Comparison of ENCODE assay signal across 8 cellular contexts in the genomic region with DNA sequence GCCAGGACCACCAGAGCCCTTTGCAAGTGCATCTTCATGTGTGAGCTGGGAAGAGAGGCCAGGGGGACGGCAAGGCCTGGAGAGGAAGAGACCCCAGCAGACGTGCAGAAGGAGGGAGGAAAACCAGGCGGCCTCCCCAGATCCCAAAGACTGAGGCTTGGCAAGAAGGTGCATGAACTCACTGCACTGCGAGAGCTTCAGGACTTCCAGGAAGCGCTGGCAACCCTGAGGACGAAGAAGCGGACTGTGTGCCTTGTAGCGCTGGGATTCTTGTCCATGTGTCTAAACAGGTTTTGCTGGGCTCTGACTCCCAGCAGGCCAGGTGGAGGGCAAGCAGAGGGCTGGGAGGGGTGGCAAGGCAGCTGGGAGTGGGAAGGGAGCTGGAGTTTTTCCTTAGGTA. TPM values are rescaled to one million over a fixed set of nuclear protein-coding genes. Genes with fewer than 3 reads are reported as not detected.
DNase-seq lines count a peak whose midpoint lies in the region; ATAC-seq and TF ChIP-seq lines count a peak whose summit lies in the region.

No MANE protein-coding gene starts in this region.

- CTCF ChIA-PET in activated naive CD4-positive, alpha-beta T cell treated with anti-CD3 and anti-CD28 coated beads, Interleukin-2, amount 10 ng/mL, durations not matched to agents 7 days and 5 days (lab: Charles Lee) = interaction anchor here (1.3 to 8.5 kb wide), 4 partner anchors 74 to 327 kb away, joined by 3 to 131 read pairs (median 46); no protein-coding TSS in a partner anchor

- H2BK15ac ChIP-seq in mesenchymal stem cell (ENCODE audit: low read depth, poor library complexity, severe bottlenecking) = no peak overlapping the region

- H3K9me3 Mint-ChIP-seq in activated naive CD4-positive, alpha-beta T cell treated with anti-CD3 and anti-CD28 coated beads, Interleukin-2, amount 10 ng/mL, durations not matched to agents 7 days and 5 days = no peaks in the 10 kb centered on the region
- no peaks in the 10 kb centered on the region for H3K9me3 Mint-ChIP-seq in brain

- peak overlapping the region; percentile 82 for H2AK5ac ChIP-seq in mesenchymal stem cell (ENCODE audit: low read length, severe bottlenecking)

- no peak for TF ChIP-seq EP300 in upper lobe of left lung (IDR thresholded peaks at IDR 0.05)

- H3K27ac Mint-ChIP-seq in activated naive CD4-positive, alpha-beta T cell treated with anti-CD3 and anti-CD28 coated beads, Interleukin-2, amount 10 ng/mL, durations not matched to agents 7 days and 5 days = peak overlapping the region; percentile 49
- peak overlapping the region; percentile 77 to 97 (median 91) for H3K27ac Mint-ChIP-seq in brain

- H3K27ac ChIP-seq in mesenchymal stem cell (ENCODE audit: low read length, poor library complexity, severe bottlenecking) (no peak overlapping the region), upper lobe of left lung (peak overlapping the region in 3 of 4 donors; percentile 87 to 95 (median 93))
- no peak overlapping the region for H3K27ac ChIP-seq in effector memory CD4-positive, alpha-beta T cell (ENCODE audit: insufficient read depth, low read length, poor library complexity, severe bottlenecking)

- no peaks in the 10 kb centered on the region for H3K27me3 ChIP-seq in mesenchymal stem cell (ENCODE audit: control insufficient read depth in 1 of 2, insufficient read depth in 1 of 2, low read length in 2 of 2)
- no peaks in the 10 kb centered on the region for H3K27me3 ChIP-seq in upper lobe of left lung
- no peaks in the 10 kb centered on the region for H3K27me3 ChIP-seq in effector memory CD4-positive, alpha-beta T cell (replicated peaks; ENCODE audit: control insufficient read depth, insufficient read depth, low read length, poor library complexity, severe bottlenecking)

- no peak overlapping the region for H3K14ac ChIP-seq in mesenchymal stem cell (ENCODE audit: low read length in 2 of 2)

- H3K23ac ChIP-seq in mesenchymal stem cell (ENCODE audit: low read length in 2 of 2) = no peak overlapping the region

- peak overlapping the region in 1 of 2 experiments; percentile 63 for H2BK12ac ChIP-seq in mesenchymal stem cell (ENCODE audit: low read length in 2 of 2)

- peak overlapping the region; percentile 90 for H3K9ac ChIP-seq in mesenchymal stem cell (ENCODE audit: low read length)

- in situ Hi-C loops in G401 (cut with HindIII; ENCODE audit: low sequenced_read_pairs) = loop anchor here (25.0 kb wide), 1 partner anchor 269 kb away; no protein-coding TSS in a partner anchor

- H3K9me3 ChIP-seq in mesenchymal stem cell (ENCODE audit: control insufficient read depth, low read length) = no peaks in the 10 kb centered on the region
- H3K9me3 ChIP-seq in upper lobe of left lung = no peaks in the 10 kb centered on the region
- H3K9me3 ChIP-seq in effector memory CD4-positive, alpha-beta T cell (ENCODE audit: control insufficient read depth, low read length) = no peaks in the 10 kb centered on the region

- H4K8ac ChIP-seq in mesenchymal stem cell (ENCODE audit: low read length) = no peak overlapping the region

- no peak overlapping the region for H4K91ac ChIP-seq in mesenchymal stem cell (ENCODE audit: low read length)

- TF ChIP-seq POLR2A in upper lobe of left lung (IDR thresholded peaks at IDR 0.05) = no peak

- peaks cover 39% of the 10 kb centered on the region for H3K4me1 Mint-ChIP-seq in activated naive CD4-positive, alpha-beta T cell treated with anti-CD3 and anti-CD28 coated beads, Interleukin-2, amount 10 ng/mL, durations not matched to agents 7 days and 5 days
- H3K4me1 Mint-ChIP-seq in brain = peaks cover 76% of the 10 kb centered on the region

- peak overlapping the region; percentile 70 for H3K4me3 Mint-ChIP-seq in activated naive CD4-positive, alpha-beta T cell treated with anti-CD3 and anti-CD28 coated beads, Interleukin-2, amount 10 ng/mL, durations not matched to agents 7 days and 5 days
- peak overlapping the region; percentile 83 to 93 (median 88) for H3K4me3 Mint-ChIP-seq in brain

- H3K4me1 ChIP-seq in mesenchymal stem cell (ENCODE audit: control insufficient read depth, insufficient read depth, low read depth, low read length) (peaks cover 34% of the 10 kb centered on the region), upper lobe of left lung (peaks cover 30 to 58% (median 34%) of the 10 kb centered on the region in 4 donors)
- H3K4me1 ChIP-seq in effector memory CD4-positive, alpha-beta T cell (ENCODE audit: control insufficient read depth, insufficient read depth, low read length, poor library complexity, severe bottlenecking) = peaks cover 10% of the 10 kb centered on the region

- peak overlapping the region in 1 of 2 experiments; percentile 52 for H3K4ac ChIP-seq in mesenchymal stem cell (ENCODE audit: low read depth in 1 of 2, low read length in 2 of 2)

- ATAC-seq in upper lobe of left lung (ENCODE audit: low FRiP score in 2 of 2) = no peak

- peaks cover 24% of the 10 kb centered on the region for H3K79me1 ChIP-seq in mesenchymal stem cell (replicated peaks; ENCODE audit: low read length, poor library complexity, severe bottlenecking)

- H3K4me3 ChIP-seq in mesenchymal stem cell (ENCODE audit: insufficient read depth in 1 of 2, low read depth in 1 of 2, low read length in 2 of 2) (peak overlapping the region in 1 of 2 experiments; percentile 78), upper lobe of left lung (peak overlapping the region in 3 of 4 donors; percentile 70 to 82 (median 73))
- no peak overlapping the region for H3K4me3 ChIP-seq in effector memory CD4-positive, alpha-beta T cell (ENCODE audit: insufficient read depth, low read depth, low read length, poor library complexity, severe bottlenecking)

- H3K36me3 Mint-ChIP-seq in activated naive CD4-positive, alpha-beta T cell treated with anti-CD3 and anti-CD28 coated beads, Interleukin-2, amount 10 ng/mL, durations not matched to agents 7 days and 5 days = no peaks in the 10 kb centered on the region
- H3K36me3 Mint-ChIP-seq in brain = peaks cover 4% of the 10 kb centered on the region

- no peaks in the 10 kb centered on the region for H3K36me3 ChIP-seq in mesenchymal stem cell (ENCODE audit: control insufficient read depth in 1 of 2, insufficient read depth in 2 of 2, low read depth in 1 of 2, low read length in 2 of 2)
- H3K36me3 ChIP-seq in upper lobe of left lung = no peaks in the 10 kb centered on the region
- H3K36me3 ChIP-seq in effector memory CD4-positive, alpha-beta T cell (ENCODE audit: control insufficient read depth, insufficient read depth, low read length) = no peaks in the 10 kb centered on the region

- DNase-seq in activated naive CD4-positive, alpha-beta T cell treated with anti-CD3 and anti-CD28 coated beads, Interleukin-2, amount 10 ng/mL, durations not matched to agents 7 days and 5 days = no peak
- DNase-seq in activated naive CD4-positive, alpha-beta T cell (lab: John Stamatoyannopoulos, UW) = no peak
- DNase-seq in mesenchymal stem cell = no peak
- DNase-seq in upper lobe of left lung = peak in 1 of 2 donors; percentile 36
- DNase-seq in effector memory CD4-positive, alpha-beta T cell = no peak
- no peak for DNase-seq in amniotic stem cell (lab: John Stamatoyannopoulos, UW)
- no peak for DNase-seq in G401 (ENCODE audit: low spot score)

- TF ChIP-seq CTCF in brain (conservative IDR thresholded peaks at IDR 0.05) (no peak), upper lobe of left lung (IDR thresholded peaks at IDR 0.05) (no peak)

- no peak overlapping the region for H2BK120ac ChIP-seq in mesenchymal stem cell (ENCODE audit: low read depth, low read length)

- WGBS in mesenchymal stem cell = 90% methylated on average over 8 of the region's 8 CpGs
- 48 to 59% methylated on average over 8 of the region's 8 CpGs for WGBS in upper lobe of left lung, 2 donors

- peak overlapping the region; percentile 89 for H3K4me2 ChIP-seq in mesenchymal stem cell (ENCODE audit: low read length, poor library complexity, severe bottlenecking)

- no peak overlapping the region for H2BK5ac ChIP-seq in mesenchymal stem cell (ENCODE audit: low read depth, low read length, poor library complexity, severe bottlenecking)

- peaks cover 20% of the 10 kb centered on the region for H3K27me3 Mint-ChIP-seq in activated naive CD4-positive, alpha-beta T cell treated with anti-CD3 and anti-CD28 coated beads, Interleukin-2, amount 10 ng/mL, durations not matched to agents 7 days and 5 days
- peaks cover 1% of the 10 kb centered on the region for H3K27me3 Mint-ChIP-seq in brain

- H3K18ac ChIP-seq in mesenchymal stem cell (ENCODE audit: low read depth in 1 of 2, low read length in 2 of 2) = no peak overlapping the region

- H2AFZ ChIP-seq in mesenchymal stem cell (ENCODE audit: low read depth, low read length) = peak overlapping the region; percentile 16

RNA-seq across cellular contexts. Expression of gene TGFB3, which starts 0.9 kb away (rescaled TPM):
- 14.3 TPM for polyA plus RNA-seq in brain (ENCODE audit: insufficient read depth, low read depth, low replicate concordance)
- 2.1 TPM for polyA plus RNA-seq in mesenchymal stem cell (2013, experiment 1 of 2)
- 1.8 TPM for polyA plus RNA-seq in mesenchymal stem cell (2013, experiment 2 of 2)
- total RNA-seq in upper lobe of left lung = 10 to 100 TPM in 5 of 6 donors, 1 to 10 TPM in 1; 6.5 to 28.6 (median 12.3) TPM
- 3.1 and 3.9 TPM in 2 replicates for total RNA-seq in G401 (2014; rRNA removed; shearing (Covaris generic))

RNA-seq across cellular contexts. Expression of gene IFT43, which starts 4.7 kb away (rescaled TPM):
- polyA plus RNA-seq in brain (ENCODE audit: insufficient read depth, low read depth, low replicate concordance) = 34.1 TPM
- 19.5 TPM for polyA plus RNA-seq in mesenchymal stem cell (2013, experiment 1 of 2)
- polyA plus RNA-seq in mesenchymal stem cell (2013, experiment 2 of 2) = 17.7 TPM
- 10 to 100 TPM; 16.0 to 44.4 (median 34.9) TPM for total RNA-seq in upper lobe of left lung
- 38.9 and 43.7 TPM in 2 replicates for total RNA-seq in G401 (2014; rRNA removed; shearing (Covaris generic))

Comparison
In these comparisons a context has a peak if more than half of its experiments do, and no peak if none do; other contexts are left out.
1. H3K27ac ChIP-seq: peak in upper lobe of left lung (3 of 4); none in mesenchymal stem cell (single experiment) and effector memory CD4-positive, alpha-beta T cell (single experiment).